In the genomic region with DNA sequence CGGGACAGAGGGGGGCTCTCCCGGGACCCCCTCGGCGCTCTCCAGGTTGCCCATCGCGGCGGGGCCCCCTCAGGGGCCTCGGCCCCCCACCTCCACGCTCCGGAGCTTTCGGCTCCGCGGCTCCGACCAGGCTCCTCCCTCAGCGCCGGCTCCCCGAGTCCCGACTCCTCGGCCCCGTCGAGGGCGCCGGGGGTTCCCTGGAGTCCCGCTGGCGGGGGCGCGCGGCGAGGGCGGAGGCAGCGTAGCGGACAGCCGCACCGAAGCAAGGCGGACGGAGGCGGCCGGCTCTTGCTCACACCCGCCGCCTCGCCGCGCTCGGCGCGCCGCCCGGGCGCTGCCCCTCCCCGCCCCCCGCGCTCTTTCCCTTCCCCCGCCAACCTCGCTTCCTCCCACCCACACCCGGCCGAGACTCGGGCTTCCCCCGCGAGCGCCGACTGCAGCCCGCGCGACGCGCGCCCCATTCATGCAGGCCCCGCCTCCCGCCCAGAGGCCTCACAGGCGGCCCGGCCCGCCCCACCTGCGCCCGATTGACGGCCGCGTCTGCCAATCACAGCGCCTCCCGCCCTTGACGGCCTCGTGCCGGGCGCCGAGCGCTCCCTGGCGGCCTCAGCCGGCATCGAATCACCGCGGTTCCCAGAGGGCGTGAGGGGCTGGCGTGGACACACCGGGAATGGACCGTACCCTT, we compare ENCODE assay signal across 8 cellular contexts. TPM values are rescaled to one million over a fixed set of nuclear protein-coding genes. Genes with fewer than 3 reads are reported as not detected.
A peak's percentile ranks its signal among the peaks of the same experiment; 100 is the strongest.
DNase-seq lines count a peak whose midpoint lies in the region; ATAC-seq lines count a peak whose summit lies in the region.

TSS of gene FMNL3 (minus strand) at position 279 of the 685 bp plus-strand sequence. CDS start at position 54, 225 bp downstream.

- H3K27ac ChIP-seq in mesodermal cell (ENCODE audit: low read depth, low read length, severe bottlenecking), result peak within 1 kb of the TSS; percentile 83

- H3K4me3 ChIP-seq in endocrine pancreas (ENCODE audit: control insufficient read depth, insufficient read depth, low read length) (no peak within 1 kb of the TSS), mesodermal cell (ENCODE audit: extremely low read depth, insufficient read depth, low read length, poor library complexity, severe bottlenecking) (peak within 1 kb of the TSS; percentile 79)

- 0 to 1% methylated on average over 50 to 52 of the region's 94 CpGs for WGBS in mesodermal cell (ENCODE audit: insufficient coverage in 2 of 2), 2 experiments

- H3K9ac ChIP-seq in endocrine pancreas (ENCODE audit: control insufficient read depth, insufficient read depth, low read length), result peak within 1 kb of the TSS; percentile 11

- H3K9me3 ChIP-seq in endocrine pancreas (ENCODE audit: control insufficient read depth, low read length) (no peaks in the 10 kb centered on the region), mesodermal cell (ENCODE audit: control insufficient read depth, low read length) (no peaks in the 10 kb centered on the region)

- CTCF ChIA-PET in activated CD8-positive, alpha-beta memory T cell treated with anti-CD3 and anti-CD28 coated beads, Interleukin-2, amount 10 ng/mL, durations not matched to agents 7 days and 5 days (lab: Charles Lee), result interaction anchor here (0.7 to 14.7 kb wide), 22 partner anchors 10 to 349 kb away, joined by 3 to 185 read pairs (median 6); partner anchors contain the start of genes PRPF40B, SPATS2 and TMBIM6

- no peaks in the 10 kb centered on the region for H3K9me3 Mint-ChIP-seq in activated CD8-positive, alpha-beta memory T cell treated with anti-CD3 and anti-CD28 coated beads, Interleukin-2, amount 10 ng/mL, durations not matched to agents 7 days and 5 days (ENCODE audit: low read depth)

- no peaks in the 10 kb centered on the region for H3K27me3 ChIP-seq in endocrine pancreas (ENCODE audit: control insufficient read depth, insufficient read depth, low read length)

- DNase-seq in Caki2 (ENCODE audit: low read depth) (peak; percentile 90), HUDEP-2 (lab: John Stamatoyannopoulos, UW; ENCODE audit: unreplicated experiment in 76 of 76) (peak in 75 of 76 experiments; percentile 32 to 99 (median 95)), NOMO-1 treated with DMSO at 0.1 percent for 48 hours (lab: John Stamatoyannopoulos, UW; ENCODE audit: unreplicated experiment) (peak; percentile 90)
- DNase-seq in activated CD8-positive, alpha-beta memory T cell treated with anti-CD3 and anti-CD28 coated beads, Interleukin-2, amount 10 ng/mL, durations not matched to agents 7 days and 5 days, result peak; percentile 98
- peak; percentile 95 to 98 for DNase-seq in stimulated activated CD8-positive, alpha-beta memory T cell treated with anti-CD3 and anti-CD28 coated beads, Interleukin-15, amount 100 ng/mL, for 4 hours (ENCODE audit: low read depth in 2 of 2)

- H3K27me3 Mint-ChIP-seq in activated CD8-positive, alpha-beta memory T cell treated with anti-CD3 and anti-CD28 coated beads, Interleukin-2, amount 10 ng/mL, durations not matched to agents 7 days and 5 days, result peaks cover 27% of the 10 kb centered on the region

- peak within 1 kb of the TSS; percentile 89 for H3K4me3 Mint-ChIP-seq in activated CD8-positive, alpha-beta memory T cell treated with anti-CD3 and anti-CD28 coated beads, Interleukin-2, amount 10 ng/mL, durations not matched to agents 7 days and 5 days

- ATAC-seq in GM21381 (IDR thresholded peaks at IDR 0.05; ENCODE audit: unreplicated experiment), result peak; percentile 78
- peak; percentile 97 for ATAC-seq in activated CD8-positive, alpha-beta memory T cell treated with anti-CD3 and anti-CD28 coated beads, Interleukin-2, amount 10 ng/mL, durations not matched to agents 7 days and 5 days

- H3K4me1 ChIP-seq in endocrine pancreas (ENCODE audit: control insufficient read depth, insufficient read depth, low read length) (no peaks in the 10 kb centered on the region), mesodermal cell (ENCODE audit: control insufficient read depth, insufficient read depth, low read length, poor library complexity, severe bottlenecking) (peaks cover 30% of the 10 kb centered on the region)

- H3K36me3 ChIP-seq in endocrine pancreas (ENCODE audit: control insufficient read depth, insufficient read depth, low read length) (no peaks in the 10 kb centered on the region), mesodermal cell (ENCODE audit: control insufficient read depth, insufficient read depth, low read length) (peaks cover 14% of the 10 kb centered on the region)

- peaks cover 43% of the 10 kb centered on the region for H3K4me1 Mint-ChIP-seq in activated CD8-positive, alpha-beta memory T cell treated with anti-CD3 and anti-CD28 coated beads, Interleukin-2, amount 10 ng/mL, durations not matched to agents 7 days and 5 days

- no peaks in the 10 kb centered on the region for H3K36me3 Mint-ChIP-seq in activated CD8-positive, alpha-beta memory T cell treated with anti-CD3 and anti-CD28 coated beads, Interleukin-2, amount 10 ng/mL, durations not matched to agents 7 days and 5 days

- peak within 1 kb of the TSS; percentile 80 for H3K27ac Mint-ChIP-seq in activated CD8-positive, alpha-beta memory T cell treated with anti-CD3 and anti-CD28 coated beads, Interleukin-2, amount 10 ng/mL, durations not matched to agents 7 days and 5 days

- in situ Hi-C loops in Caki2 (cut with HindIII; ENCODE audit: low pct_unique_long_range_greater_than_20kb, low sequenced_read_pairs), result no loop called here

RNA-seq across cellular contexts. Expression of gene FMNL3, which starts in this region (rescaled TPM):
- total RNA-seq in Caki2 (2014; rRNA removed; shearing (Covaris generic); ENCODE audit: low replicate concordance), result 1.8 and 3.4 TPM in 2 replicates
- total RNA-seq in activated CD8-positive, alpha-beta memory T cell treated with anti-CD3 and anti-CD28 coated beads, Interleukin-2, amount 10 ng/mL, durations not matched to agents 7 days and 5 days, result 10 to 100 TPM; 44.2 to 50.5 TPM
- 45.1 TPM for polyA plus RNA-seq in mesodermal cell (2013, experiment 1 of 2)
- polyA plus RNA-seq in mesodermal cell (2013, experiment 2 of 2), result 35.3 TPM

Comparison
In these comparisons a context has a peak if more than half of its experiments do, and no peak if none do; other contexts are left out.
1. RNA of gene FMNL3 (total RNA-seq): 44.2 to 50.5 TPM in activated CD8-positive, alpha-beta memory T cell treated with anti-CD3 and anti-CD28 coated beads, Interleukin-2, amount 10 ng/mL, durations not matched to agents 7 days and 5 days; 1.8 to 3.4 TPM in Caki2; every median in the first group is over 10 times any median in the second.
2. Peak in every context shown above with its lines, with median percentiles within 50 percentile points of each other: DNase-seq.